In genomic region chr1:187338762-187339412, GRCh38 we compare ENCODE assay signal across 16 cellular contexts.
"Had no signal": no experiment of that assay in that cellular context is flagged by ENCODE, and none has a peak within 500 bp of the region (broad histone marks: within the 10 kb centered on the region; RNA-seq: fewer than 3 reads in every experiment).

No MANE protein-coding gene starts in this region.

- H3K4me1 Mint-ChIP-seq: activated CD8-positive, alpha-beta memory T cell treated with anti-CD3 and anti-CD28 coated beads, Interleukin-2, amount 10 ng/mL, durations not matched to agents 7 days and 5 days; nephron progenitor cell had no signal

- H3K9me3 Mint-ChIP-seq: activated CD4-positive, alpha-beta memory T cell treated with anti-CD3 and anti-CD28 coated beads for 36 hours; nephron progenitor cell had no signal

- H3K27ac ChIP-seq: prostate gland had no signal

- H3K36me3 ChIP-seq: prostate gland had no signal

- H3K9me3 ChIP-seq: prostate gland had no signal

- H3K36me3 Mint-ChIP-seq: activated CD4-positive, alpha-beta memory T cell treated with anti-CD3 and anti-CD28 coated beads for 36 hours; activated CD8-positive, alpha-beta memory T cell treated with anti-CD3 and anti-CD28 coated beads, Interleukin-2, amount 10 ng/mL, durations not matched to agents 7 days and 5 days had no signal

- DNase-seq: activated CD4-positive, alpha-beta memory T cell treated with anti-CD3 and anti-CD28 coated beads for 36 hours; activated CD8-positive, alpha-beta memory T cell treated with anti-CD3 and anti-CD28 coated beads, Interleukin-2, amount 10 ng/mL, durations not matched to agents 7 days and 5 days; activated effector memory CD4-positive, alpha-beta T cell treated with Interleukin-2 at 50 U/mL for 16 hours; activated naive CD4-positive, alpha-beta T cell treated with anti-CD3 and anti-CD28 coated beads, Interleukin-2, amount 50 U/mL, for 16 hours; activated T-cell treated with anti-CD3 and anti-CD28 coated beads, Interleukin-2, amount 50 U/mL, for 24 hours; kidney glomerular epithelial cell; mesenchymal stem cell; nephron progenitor cell; right cardiac atrium; small intestine; stimulated activated CD4-positive, alpha-beta T cell treated with anti-CD3 and anti-CD28 coated beads, Interleukin-4, amount 100 ng/mL, for 4 hours; stimulated activated CD8-positive, alpha-beta memory T cell treated with anti-CD3 and anti-CD28 coated beads, Interleukin-4, amount 100 ng/mL, for 48 hours; stimulated activated naive CD4-positive, alpha-beta T cell treated with Interleukin-2 at 50 U/mL for 16 hours; trophoblast cell had no signal

- H3K4me3 ChIP-seq: prostate gland had no signal

- H3K27ac Mint-ChIP-seq: activated CD4-positive, alpha-beta memory T cell treated with anti-CD3 and anti-CD28 coated beads for 36 hours; activated CD8-positive, alpha-beta memory T cell treated with anti-CD3 and anti-CD28 coated beads, Interleukin-2, amount 10 ng/mL, durations not matched to agents 7 days and 5 days; activated T-cell treated with anti-CD3 and anti-CD28 coated beads, Interleukin-2, amount 50 U/mL, for 24 hours; nephron progenitor cell had no signal

- H3K4me1 ChIP-seq: prostate gland had no signal

- H3K4me3 Mint-ChIP-seq: activated CD4-positive, alpha-beta memory T cell treated with anti-CD3 and anti-CD28 coated beads for 36 hours; activated CD8-positive, alpha-beta memory T cell treated with anti-CD3 and anti-CD28 coated beads, Interleukin-2, amount 10 ng/mL, durations not matched to agents 7 days and 5 days; activated T-cell treated with anti-CD3 and anti-CD28 coated beads, Interleukin-2, amount 50 U/mL, for 24 hours; nephron progenitor cell had no signal

- ATAC-seq: activated CD8-positive, alpha-beta memory T cell treated with anti-CD3 and anti-CD28 coated beads, Interleukin-2, amount 10 ng/mL, durations not matched to agents 7 days and 5 days; esophagus mucosa; right cardiac atrium had no signal

- H3K27me3 Mint-ChIP-seq: activated CD4-positive, alpha-beta memory T cell treated with anti-CD3 and anti-CD28 coated beads for 36 hours; activated CD8-positive, alpha-beta memory T cell treated with anti-CD3 and anti-CD28 coated beads, Interleukin-2, amount 10 ng/mL, durations not matched to agents 7 days and 5 days; activated T-cell treated with anti-CD3 and anti-CD28 coated beads, Interleukin-2, amount 50 U/mL, for 24 hours had no signal
